Comparison of ENCODE assay signal across 8 cellular contexts in the genomic region with DNA sequence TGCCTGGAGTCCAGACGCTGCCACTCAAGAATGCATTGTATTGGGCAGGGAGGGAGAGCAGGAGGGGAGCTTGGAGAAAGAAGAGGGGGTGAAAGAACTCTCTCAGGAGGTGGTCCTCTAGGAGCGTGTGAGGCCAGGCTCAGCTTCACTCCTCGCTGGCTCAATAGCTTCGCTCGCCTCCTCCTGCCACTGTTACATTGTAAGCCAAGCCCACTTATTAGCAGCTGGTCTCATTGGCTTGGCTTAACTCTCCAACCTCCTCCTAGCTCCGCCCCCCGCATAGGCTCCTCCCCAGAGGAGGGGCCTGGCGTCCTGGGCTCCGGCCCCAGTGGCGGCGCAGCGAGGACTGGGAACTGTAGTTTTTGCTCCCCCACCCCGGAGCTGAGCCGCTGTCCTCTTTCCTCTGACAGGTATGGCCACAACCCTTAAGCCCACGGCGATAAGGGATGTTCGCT. TPM values are rescaled to one million over a fixed set of nuclear protein-coding genes. Genes with fewer than 3 reads are reported as not detected.
A peak's percentile ranks its signal among the peaks of the same experiment; 100 is the strongest.
DNase-seq lines count a peak whose midpoint lies in the region; ATAC-seq and TF ChIP-seq lines count a peak whose summit lies in the region.

A gene (minus strand): TSS at position 165 of the 455 bp plus-strand sequence. CDS start 317 bp downstream, outside the sequence.

- WGBS in gastroesophageal sphincter (ENCODE audit: low coverage in 1 of 2), 2 donors: 0% methylated on average over 3 of the region's 17 CpGs; no CpG with 5 or more reads in 1 of the 2 donors
- WGBS in suprapubic skin: 2% methylated on average over 17 of the region's 17 CpGs

- H3K27me3 ChIP-seq in gastroesophageal sphincter (peaks cover 66% of the 10 kb centered on the region), suprapubic skin (peaks cover 37% of the 10 kb centered on the region)

- TF ChIP-seq CTCF in gastroesophageal sphincter (IDR thresholded peaks at IDR 0.05): peak in 2 of 4 experiments; percentile 12
- TF ChIP-seq CTCF in suprapubic skin (IDR thresholded peaks at IDR 0.05): no peak

- TF ChIP-seq EP300 in gastroesophageal sphincter (IDR thresholded peaks at IDR 0.05) (no peak), suprapubic skin (IDR thresholded peaks at IDR 0.05) (no peak)

- peak within 1 kb of the TSS; percentile 34 to 53 for H3K4me3 ChIP-seq in gastroesophageal sphincter
- peak within 1 kb of the TSS; percentile 41 for H3K4me3 ChIP-seq in suprapubic skin

- H3K4me1 ChIP-seq in gastroesophageal sphincter: peaks cover 0 to 45% (median 8%) of the 10 kb centered on the region in 3 donors
- H3K4me1 ChIP-seq in suprapubic skin: peaks cover 39% of the 10 kb centered on the region

- no peaks in the 10 kb centered on the region for H3K36me3 ChIP-seq in gastroesophageal sphincter
- H3K36me3 ChIP-seq in suprapubic skin: no peaks in the 10 kb centered on the region

- ATAC-seq in gastroesophageal sphincter: peak; percentile 98

- TF ChIP-seq POLR2A in Raji (IDR thresholded peaks at IDR 0.05; ENCODE audit: insufficient read depth, low read depth, low read length) (peak; percentile 94), gastroesophageal sphincter (IDR thresholded peaks at IDR 0.05) (peak in 1 of 2 donors; percentile 28), suprapubic skin (IDR thresholded peaks at IDR 0.05) (no peak)

- DNase-seq in Daoy (ENCODE audit: low read depth): peak; percentile 97
- peak; percentile 55 for DNase-seq in GOT3 (lab: John Stamatoyannopoulos, UW)
- DNase-seq in LoVo (ENCODE audit: low spot score): peak; percentile 71
- peak; percentile 31 for DNase-seq in activated gamma-delta T cell treated with anti-CD3 and anti-CD28 coated beads, Interleukin-2, amount 50 U/mL, for 16 hours (ENCODE audit: low read depth)
- peak; percentile 42 to 98 (median 90) for DNase-seq in nucleus accumbens (lab: John Stamatoyannopoulos, UW)
- peak; percentile 91 to 92 for DNase-seq in suprapubic skin (ENCODE audit: low spot score in 2 of 2)

- no peaks in the 10 kb centered on the region for H3K9me3 ChIP-seq in gastroesophageal sphincter
- H3K9me3 ChIP-seq in suprapubic skin: no peaks in the 10 kb centered on the region

- H3K27ac ChIP-seq in gastroesophageal sphincter: peak within 1 kb of the TSS in 3 of 4 donors; percentile 8 to 59 (median 53)
- no peak within 1 kb of the TSS for H3K27ac ChIP-seq in suprapubic skin

RNA-seq across cellular contexts. Expression of the gene that starts here (rescaled TPM):
- 9.1 and 16.8 TPM in 2 replicates for total RNA-seq in Daoy (2014; rRNA removed; shearing (Covaris generic))
- total RNA-seq in gastroesophageal sphincter (10 to 100 TPM in 1 of 4 donors, 1 to 10 TPM in 3; 1.8 to 13.7 (median 8.1) TPM), suprapubic skin (under 1 TPM; 0.30 to 0.72 (median 0.37) TPM)

Comparison
In these comparisons a context has a peak if more than half of its experiments do, and no peak if none do; other contexts are left out.
1. Peak in DNase-seq and H3K4me3 ChIP-seq in suprapubic skin; RNA of the gene not detected or under 1 TPM.
2. DNase-seq: peak in every context shown above with its lines; median percentile 97 in Daoy; 92 in suprapubic skin; 90 in nucleus accumbens; 71 in LoVo; 55 in GOT3; 31 in activated gamma-delta T cell treated with anti-CD3 and anti-CD28 coated beads, Interleukin-2, amount 50 U/mL, for 16 hours.